In the genomic region with DNA sequence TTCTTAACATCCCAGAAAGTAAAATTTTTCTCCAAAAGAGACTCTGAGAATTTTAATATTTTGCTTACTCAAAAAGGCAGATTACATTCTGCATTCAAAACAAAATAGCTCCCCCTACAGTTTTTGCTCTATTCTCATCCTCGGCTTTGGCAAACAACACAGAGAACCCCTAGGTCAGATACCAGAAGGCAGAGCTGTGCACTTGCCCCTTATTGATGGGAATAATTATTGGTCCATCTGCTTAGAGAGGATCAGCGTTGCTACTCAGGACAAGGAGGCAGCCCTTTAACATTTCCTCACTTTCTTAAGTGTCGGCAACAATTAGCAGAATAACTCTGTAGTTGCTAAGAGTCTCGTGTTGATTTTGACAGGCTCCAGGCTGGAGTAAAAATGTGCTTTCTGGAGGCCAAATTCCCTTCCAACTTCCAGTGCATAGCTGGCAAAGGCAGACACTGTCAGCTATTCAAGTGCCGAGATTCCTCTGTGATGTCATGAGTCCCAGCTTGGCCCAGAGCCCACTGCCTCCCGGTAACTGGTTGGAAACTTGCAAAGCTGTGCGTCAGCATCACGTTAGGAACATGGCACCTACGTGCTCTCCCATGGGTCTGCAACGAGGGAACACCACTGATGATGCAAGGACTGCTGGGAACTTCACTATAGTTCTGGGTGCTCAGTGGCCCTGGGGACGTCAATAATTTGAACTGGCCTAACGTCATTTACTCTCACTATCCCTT, we compare ENCODE assay signal across 1 cellular context.
TF ChIP-seq lines count a peak whose summit lies in the region.

No MANE protein-coding gene starts in this region.

TF ChIP-seq in IMR-90, 13 proteins besides CTCF, POLR2A, EP300 and RAD21:
- TF ChIP-seq SMC3 (IDR thresholded peaks at IDR 0.05; ENCODE audit: low read depth, low read length) (no peak), MXI1 (IDR thresholded peaks at IDR 0.05; ENCODE audit: borderline replicate concordance, low read depth, low read length) (no peak), FOS (IDR thresholded peaks at IDR 0.05; ENCODE audit: low read depth, low read length) (no peak), NFE2L2 (IDR thresholded peaks at IDR 0.05; ENCODE audit: low read depth, low read length) (no peak), RCOR1 (IDR thresholded peaks at IDR 0.05; ENCODE audit: insufficient replicate concordance, low read length) (no peak), BHLHE40 (IDR thresholded peaks at IDR 0.05; ENCODE audit: low read depth, low read length) (peak; percentile 68), MAZ (IDR thresholded peaks at IDR 0.05; ENCODE audit: borderline replicate concordance, low read depth, low read length) (no peak), MAFK (IDR thresholded peaks at IDR 0.05; ENCODE audit: low read depth, low read length) (no peak), RFX5 (IDR thresholded peaks at IDR 0.05; ENCODE audit: low read depth, low read length) (no peak), CEBPB (IDR thresholded peaks at IDR 0.05; ENCODE audit: low read depth, low read length) (peak; percentile 66), CHD1 (IDR thresholded peaks at IDR 0.05; ENCODE audit: low read depth, low read length) (no peak)
- TF ChIP-seq, protein P1, sequence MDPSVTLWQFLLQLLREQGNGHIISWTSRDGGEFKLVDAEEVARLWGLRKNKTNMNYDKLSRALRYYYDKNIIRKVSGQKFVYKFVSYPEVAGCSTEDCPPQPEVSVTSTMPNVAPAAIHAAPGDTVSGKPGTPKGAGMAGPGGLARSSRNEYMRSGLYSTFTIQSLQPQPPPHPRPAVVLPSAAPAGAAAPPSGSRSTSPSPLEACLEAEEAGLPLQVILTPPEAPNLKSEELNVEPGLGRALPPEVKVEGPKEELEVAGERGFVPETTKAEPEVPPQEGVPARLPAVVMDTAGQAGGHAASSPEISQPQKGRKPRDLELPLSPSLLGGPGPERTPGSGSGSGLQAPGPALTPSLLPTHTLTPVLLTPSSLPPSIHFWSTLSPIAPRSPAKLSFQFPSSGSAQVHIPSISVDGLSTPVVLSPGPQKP (IDR thresholded peaks at IDR 0.05; ENCODE audit: borderline replicate concordance, low read depth, low read length): no peak
- TF ChIP-seq, protein P2, sequence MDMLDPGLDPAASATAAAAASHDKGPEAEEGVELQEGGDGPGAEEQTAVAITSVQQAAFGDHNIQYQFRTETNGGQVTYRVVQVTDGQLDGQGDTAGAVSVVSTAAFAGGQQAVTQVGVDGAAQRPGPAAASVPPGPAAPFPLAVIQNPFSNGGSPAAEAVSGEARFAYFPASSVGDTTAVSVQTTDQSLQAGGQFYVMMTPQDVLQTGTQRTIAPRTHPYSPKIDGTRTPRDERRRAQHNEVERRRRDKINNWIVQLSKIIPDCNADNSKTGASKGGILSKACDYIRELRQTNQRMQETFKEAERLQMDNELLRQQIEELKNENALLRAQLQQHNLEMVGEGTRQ (IDR thresholded peaks at IDR 0.05; ENCODE audit: low read depth, low read length): no peak
